In the genomic region with DNA sequence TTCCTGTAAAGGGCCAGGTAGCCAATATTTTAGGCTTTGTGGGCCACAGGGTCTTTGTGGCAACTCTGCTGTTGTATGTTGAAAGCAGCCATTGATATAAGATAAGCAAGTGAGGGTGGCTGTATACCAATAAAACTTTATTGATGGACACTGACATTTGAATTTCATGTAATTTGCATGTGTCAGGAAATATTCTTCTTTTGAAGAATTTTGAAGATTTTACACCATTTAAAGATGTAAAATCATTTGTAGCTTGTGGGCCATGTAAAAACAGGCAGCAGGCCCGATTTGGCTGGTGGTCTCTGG, we compare ENCODE assay signal across 2 cellular contexts.
TF ChIP-seq lines count a peak whose summit lies in the region.

No MANE protein-coding gene starts in this region.

TF ChIP-seq in HCT116, 20 proteins besides CTCF, POLR2A, EP300 and RAD21:
- no peak for TF ChIP-seq YY1 (IDR thresholded peaks at IDR 0.05; ENCODE audit: extremely low read depth, insufficient replicate concordance, low read depth, low read length)
- no peak for TF ChIP-seq TCF7L2 (IDR thresholded peaks at IDR 0.05; ENCODE audit: borderline replicate concordance, extremely low read depth, insufficient read depth, insufficient read length)
- no peak for TF ChIP-seq FOSL1 (IDR thresholded peaks at IDR 0.05; ENCODE audit: low read depth)
- TF ChIP-seq MAX (IDR thresholded peaks at IDR 0.05), result no peak
- TF ChIP-seq EGR1 (IDR thresholded peaks at IDR 0.05; ENCODE audit: low read depth), result no peak
- no peak for TF ChIP-seq CEBPB (IDR thresholded peaks at IDR 0.05; ENCODE audit: low read depth)
- no peak for TF ChIP-seq EZH2 (IDR thresholded peaks at IDR 0.05)
- TF ChIP-seq SIN3A (IDR thresholded peaks at IDR 0.05; ENCODE audit: low read depth), result no peak
- TF ChIP-seq ZFX (IDR thresholded peaks at IDR 0.05), result no peak
- TF ChIP-seq, protein P1, sequence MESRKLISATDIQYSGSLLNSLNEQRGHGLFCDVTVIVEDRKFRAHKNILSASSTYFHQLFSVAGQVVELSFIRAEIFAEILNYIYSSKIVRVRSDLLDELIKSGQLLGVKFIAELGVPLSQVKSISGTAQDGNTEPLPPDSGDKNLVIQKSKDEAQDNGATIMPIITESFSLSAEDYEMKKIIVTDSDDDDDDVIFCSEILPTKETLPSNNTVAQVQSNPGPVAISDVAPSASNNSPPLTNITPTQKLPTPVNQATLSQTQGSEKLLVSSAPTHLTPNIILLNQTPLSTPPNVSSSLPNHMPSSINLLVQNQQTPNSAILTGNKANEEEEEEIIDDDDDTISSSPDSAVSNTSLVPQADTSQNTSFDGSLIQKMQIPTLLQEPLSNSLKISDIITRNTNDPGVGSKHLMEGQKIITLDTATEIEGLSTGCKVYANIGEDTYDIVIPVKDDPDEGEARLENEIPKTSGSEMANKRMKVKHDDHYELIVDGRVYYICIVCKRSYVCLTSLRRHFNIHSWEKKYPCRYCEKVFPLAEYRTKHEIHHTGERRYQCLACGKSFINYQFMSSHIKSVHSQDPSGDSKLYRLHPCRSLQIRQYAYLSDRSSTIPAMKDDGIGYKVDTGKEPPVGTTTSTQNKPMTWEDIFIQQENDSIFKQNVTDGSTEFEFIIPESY (IDR thresholded peaks at IDR 0.05; ENCODE audit: extremely low read depth, insufficient replicate concordance, low read length), result no peak
- no peak for TF ChIP-seq JUND (IDR thresholded peaks at IDR 0.05)
- TF ChIP-seq, protein P2, sequence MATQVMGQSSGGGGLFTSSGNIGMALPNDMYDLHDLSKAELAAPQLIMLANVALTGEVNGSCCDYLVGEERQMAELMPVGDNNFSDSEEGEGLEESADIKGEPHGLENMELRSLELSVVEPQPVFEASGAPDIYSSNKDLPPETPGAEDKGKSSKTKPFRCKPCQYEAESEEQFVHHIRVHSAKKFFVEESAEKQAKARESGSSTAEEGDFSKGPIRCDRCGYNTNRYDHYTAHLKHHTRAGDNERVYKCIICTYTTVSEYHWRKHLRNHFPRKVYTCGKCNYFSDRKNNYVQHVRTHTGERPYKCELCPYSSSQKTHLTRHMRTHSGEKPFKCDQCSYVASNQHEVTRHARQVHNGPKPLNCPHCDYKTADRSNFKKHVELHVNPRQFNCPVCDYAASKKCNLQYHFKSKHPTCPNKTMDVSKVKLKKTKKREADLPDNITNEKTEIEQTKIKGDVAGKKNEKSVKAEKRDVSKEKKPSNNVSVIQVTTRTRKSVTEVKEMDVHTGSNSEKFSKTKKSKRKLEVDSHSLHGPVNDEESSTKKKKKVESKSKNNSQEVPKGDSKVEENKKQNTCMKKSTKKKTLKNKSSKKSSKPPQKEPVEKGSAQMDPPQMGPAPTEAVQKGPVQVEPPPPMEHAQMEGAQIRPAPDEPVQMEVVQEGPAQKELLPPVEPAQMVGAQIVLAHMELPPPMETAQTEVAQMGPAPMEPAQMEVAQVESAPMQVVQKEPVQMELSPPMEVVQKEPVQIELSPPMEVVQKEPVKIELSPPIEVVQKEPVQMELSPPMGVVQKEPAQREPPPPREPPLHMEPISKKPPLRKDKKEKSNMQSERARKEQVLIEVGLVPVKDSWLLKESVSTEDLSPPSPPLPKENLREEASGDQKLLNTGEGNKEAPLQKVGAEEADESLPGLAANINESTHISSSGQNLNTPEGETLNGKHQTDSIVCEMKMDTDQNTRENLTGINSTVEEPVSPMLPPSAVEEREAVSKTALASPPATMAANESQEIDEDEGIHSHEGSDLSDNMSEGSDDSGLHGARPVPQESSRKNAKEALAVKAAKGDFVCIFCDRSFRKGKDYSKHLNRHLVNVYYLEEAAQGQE (IDR thresholded peaks at IDR 0.05; ENCODE audit: low read depth), result no peak
- TF ChIP-seq ELF1 (IDR thresholded peaks at IDR 0.05; ENCODE audit: borderline replicate concordance, low read depth), result no peak
- TF ChIP-seq, protein P3, sequence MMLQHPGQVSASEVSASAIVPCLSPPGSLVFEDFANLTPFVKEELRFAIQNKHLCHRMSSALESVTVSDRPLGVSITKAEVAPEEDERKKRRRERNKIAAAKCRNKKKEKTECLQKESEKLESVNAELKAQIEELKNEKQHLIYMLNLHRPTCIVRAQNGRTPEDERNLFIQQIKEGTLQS (IDR thresholded peaks at IDR 0.05), result no peak

TF ChIP-seq in K562, 482 proteins besides CTCF, POLR2A, EP300 and RAD21:
- TF ChIP-seq, protein P4, sequence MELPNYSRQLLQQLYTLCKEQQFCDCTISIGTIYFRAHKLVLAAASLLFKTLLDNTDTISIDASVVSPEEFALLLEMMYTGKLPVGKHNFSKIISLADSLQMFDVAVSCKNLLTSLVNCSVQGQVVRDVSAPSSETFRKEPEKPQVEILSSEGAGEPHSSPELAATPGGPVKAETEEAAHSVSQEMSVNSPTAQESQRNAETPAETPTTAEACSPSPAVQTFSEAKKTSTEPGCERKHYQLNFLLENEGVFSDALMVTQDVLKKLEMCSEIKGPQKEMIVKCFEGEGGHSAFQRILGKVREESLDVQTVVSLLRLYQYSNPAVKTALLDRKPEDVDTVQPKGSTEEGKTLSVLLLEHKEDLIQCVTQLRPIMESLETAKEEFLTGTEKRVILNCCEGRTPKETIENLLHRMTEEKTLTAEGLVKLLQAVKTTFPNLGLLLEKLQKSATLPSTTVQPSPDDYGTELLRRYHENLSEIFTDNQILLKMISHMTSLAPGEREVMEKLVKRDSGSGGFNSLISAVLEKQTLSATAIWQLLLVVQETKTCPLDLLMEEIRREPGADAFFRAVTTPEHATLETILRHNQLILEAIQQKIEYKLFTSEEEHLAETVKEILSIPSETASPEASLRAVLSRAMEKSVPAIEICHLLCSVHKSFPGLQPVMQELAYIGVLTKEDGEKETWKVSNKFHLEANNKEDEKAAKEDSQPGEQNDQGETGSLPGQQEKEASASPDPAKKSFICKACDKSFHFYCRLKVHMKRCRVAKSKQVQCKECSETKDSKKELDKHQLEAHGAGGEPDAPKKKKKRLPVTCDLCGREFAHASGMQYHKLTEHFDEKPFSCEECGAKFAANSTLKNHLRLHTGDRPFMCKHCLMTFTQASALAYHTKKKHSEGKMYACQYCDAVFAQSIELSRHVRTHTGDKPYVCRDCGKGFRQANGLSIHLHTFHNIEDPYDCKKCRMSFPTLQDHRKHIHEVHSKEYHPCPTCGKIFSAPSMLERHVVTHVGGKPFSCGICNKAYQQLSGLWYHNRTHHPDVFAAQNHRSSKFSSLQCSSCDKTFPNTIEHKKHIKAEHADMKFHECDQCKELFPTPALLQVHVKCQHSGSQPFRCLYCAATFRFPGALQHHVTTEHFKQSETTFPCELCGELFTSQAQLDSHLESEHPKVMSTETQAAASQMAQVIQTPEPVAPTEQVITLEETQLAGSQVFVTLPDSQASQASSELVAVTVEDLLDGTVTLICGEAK (IDR thresholded peaks at IDR 0.05), result peak; percentile 94
- TF ChIP-seq, protein P4 (CRISPR knock-in tag; IDR thresholded peaks at IDR 0.05), result peak; percentile 88
- no peak for TF ChIP-seq EGR1 (conservative IDR thresholded peaks at IDR 0.05)
